In the genomic region with DNA sequence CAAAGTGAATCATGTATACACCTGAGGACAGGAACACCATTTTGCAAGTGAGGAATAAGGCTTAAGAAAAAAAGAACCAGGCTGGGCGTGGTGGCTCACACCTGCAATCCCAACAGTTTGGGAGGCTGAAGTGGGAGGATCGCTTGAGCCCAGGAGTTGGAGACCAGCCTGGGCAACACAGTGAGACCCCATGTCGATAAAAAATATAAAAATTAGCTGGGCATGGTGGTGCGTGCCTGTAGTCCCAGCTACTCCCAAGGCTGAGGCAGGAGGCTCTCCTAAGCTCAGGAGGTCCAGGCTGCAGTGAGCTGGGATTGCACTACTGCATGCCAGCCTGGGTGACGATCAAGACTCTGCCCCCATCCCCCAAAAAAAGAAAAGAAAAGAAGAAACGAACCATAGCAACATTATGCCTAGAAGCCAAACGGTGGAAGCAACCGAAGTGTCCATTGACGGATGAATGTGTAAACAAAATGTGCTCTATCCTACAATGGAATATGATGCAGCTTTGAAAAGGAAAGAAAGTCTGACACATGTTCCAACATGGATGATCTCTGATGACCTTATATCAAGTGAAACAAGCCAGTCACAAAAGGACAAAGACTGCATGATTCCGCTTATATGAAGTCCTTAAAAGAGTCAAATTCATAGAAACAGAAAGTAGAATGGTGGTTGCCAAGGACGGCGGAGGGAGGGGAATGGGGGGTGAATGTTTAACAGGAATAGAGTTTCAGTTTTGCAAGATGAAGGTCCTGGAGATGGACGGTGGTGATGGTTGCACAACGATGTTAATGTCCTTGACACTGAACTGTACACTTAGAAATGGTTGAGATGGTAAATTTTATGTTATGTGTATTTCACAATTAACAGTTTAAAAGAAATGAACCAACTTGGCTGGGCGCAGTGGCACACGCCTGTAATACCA, we compare ENCODE assay signal across 1 cellular context.
TF ChIP-seq lines count a peak whose summit lies in the region.

No MANE protein-coding gene starts in this region.

TF ChIP-seq in HepG2, 621 proteins besides CTCF, POLR2A, EP300 and RAD21 (continued from another document and continues in another):
- TF ChIP-seq, protein P1, sequence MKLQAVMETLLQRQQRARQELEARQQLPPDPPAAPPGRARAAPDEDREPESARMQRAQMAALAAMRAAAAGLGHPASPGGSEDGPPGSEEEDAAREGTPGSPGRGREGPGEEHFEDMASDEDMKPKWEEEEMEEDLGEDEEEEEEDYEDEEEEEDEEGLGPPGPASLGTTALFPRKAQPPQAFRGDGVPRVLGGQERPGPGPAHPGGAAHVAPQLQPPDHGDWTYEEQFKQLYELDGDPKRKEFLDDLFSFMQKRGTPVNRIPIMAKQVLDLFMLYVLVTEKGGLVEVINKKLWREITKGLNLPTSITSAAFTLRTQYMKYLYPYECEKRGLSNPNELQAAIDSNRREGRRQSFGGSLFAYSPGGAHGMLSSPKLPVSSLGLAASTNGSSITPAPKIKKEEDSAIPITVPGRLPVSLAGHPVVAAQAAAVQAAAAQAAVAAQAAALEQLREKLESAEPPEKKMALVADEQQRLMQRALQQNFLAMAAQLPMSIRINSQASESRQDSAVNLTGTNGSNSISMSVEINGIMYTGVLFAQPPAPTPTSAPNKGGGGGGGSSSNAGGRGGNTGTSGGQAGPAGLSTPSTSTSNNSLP (IDR thresholded peaks at IDR 0.05; ENCODE audit: low read depth, low read length), result peak; percentile 80
- TF ChIP-seq GFI1 (CRISPR knock-in tag; IDR thresholded peaks at IDR 0.05; ENCODE audit: borderline replicate concordance), result 0 out of 2 replicates have a peak, but pooled peaks have one; percentile 29
- TF ChIP-seq SUZ12 (IDR thresholded peaks at IDR 0.05; ENCODE audit: low read depth, low read length), result no peak
- peak; percentile 33; the same call in 1 of the 2 replicates for TF ChIP-seq FOXK1 (CRISPR knock-in tag; IDR thresholded peaks at IDR 0.05; ENCODE audit: borderline replicate concordance, low read depth)
- TF ChIP-seq GATAD2A (CRISPR knock-in tag; IDR thresholded peaks at IDR 0.05), result peak; percentile 93
- no peak for TF ChIP-seq KLF9 (CRISPR knock-in tag; IDR thresholded peaks at IDR 0.05; ENCODE audit: low read depth)
- TF ChIP-seq, protein P2, sequence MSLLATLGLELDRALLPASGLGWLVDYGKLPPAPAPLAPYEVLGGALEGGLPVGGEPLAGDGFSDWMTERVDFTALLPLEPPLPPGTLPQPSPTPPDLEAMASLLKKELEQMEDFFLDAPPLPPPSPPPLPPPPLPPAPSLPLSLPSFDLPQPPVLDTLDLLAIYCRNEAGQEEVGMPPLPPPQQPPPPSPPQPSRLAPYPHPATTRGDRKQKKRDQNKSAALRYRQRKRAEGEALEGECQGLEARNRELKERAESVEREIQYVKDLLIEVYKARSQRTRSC (CRISPR knock-in tag; IDR thresholded peaks at IDR 0.05; ENCODE audit: low read depth), result no peak
- TF ChIP-seq PPARG (CRISPR knock-in tag; conservative IDR thresholded peaks at IDR 0.05), result peak; percentile 84
- TF ChIP-seq ZNF773 (CRISPR knock-in tag; IDR thresholded peaks at IDR 0.05; ENCODE audit: borderline replicate concordance), result no peak
- TF ChIP-seq ZBTB8A (CRISPR knock-in tag; IDR thresholded peaks at IDR 0.05; ENCODE audit: borderline replicate concordance, low read depth), result no peak
- no peak for TF ChIP-seq ZNF234 (CRISPR knock-in tag; conservative IDR thresholded peaks at IDR 0.05)
- TF ChIP-seq KDM2A (CRISPR knock-in tag; IDR thresholded peaks at IDR 0.05; ENCODE audit: borderline replicate concordance, low read depth), result 0 out of 2 replicates have a peak, but pooled peaks have one; percentile 26
- TF ChIP-seq SSRP1 (CRISPR knock-in tag; IDR thresholded peaks at IDR 0.05), result no peak
- no peak for TF ChIP-seq RBAK (CRISPR knock-in tag; IDR thresholded peaks at IDR 0.05)
- peak; percentile 75; the same call in 1 of the 2 replicates for TF ChIP-seq RCOR2 (CRISPR knock-in tag; IDR thresholded peaks at IDR 0.05)
- no peak for TF ChIP-seq SMAD9 (CRISPR knock-in tag; IDR thresholded peaks at IDR 0.05)
- TF ChIP-seq, protein P3, sequence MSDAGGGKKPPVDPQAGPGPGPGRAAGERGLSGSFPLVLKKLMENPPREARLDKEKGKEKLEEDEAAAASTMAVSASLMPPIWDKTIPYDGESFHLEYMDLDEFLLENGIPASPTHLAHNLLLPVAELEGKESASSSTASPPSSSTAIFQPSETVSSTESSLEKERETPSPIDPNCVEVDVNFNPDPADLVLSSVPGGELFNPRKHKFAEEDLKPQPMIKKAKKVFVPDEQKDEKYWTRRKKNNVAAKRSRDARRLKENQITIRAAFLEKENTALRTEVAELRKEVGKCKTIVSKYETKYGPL (CRISPR knock-in tag; IDR thresholded peaks at IDR 0.05), result no peak; the same call in 1 of the 2 replicates
- TF ChIP-seq HMGA1 (CRISPR knock-in tag; conservative IDR thresholded peaks at IDR 0.05), result no peak
- TF ChIP-seq CENPT (CRISPR knock-in tag; IDR thresholded peaks at IDR 0.05; ENCODE audit: low read depth), result no peak
- TF ChIP-seq KAT8 (CRISPR knock-in tag; IDR thresholded peaks at IDR 0.05), result peak; percentile 80
- peak; percentile 63; the same call in 1 of the 2 replicates for TF ChIP-seq KLF6 (CRISPR knock-in tag; IDR thresholded peaks at IDR 0.05)
- TF ChIP-seq, protein P4, sequence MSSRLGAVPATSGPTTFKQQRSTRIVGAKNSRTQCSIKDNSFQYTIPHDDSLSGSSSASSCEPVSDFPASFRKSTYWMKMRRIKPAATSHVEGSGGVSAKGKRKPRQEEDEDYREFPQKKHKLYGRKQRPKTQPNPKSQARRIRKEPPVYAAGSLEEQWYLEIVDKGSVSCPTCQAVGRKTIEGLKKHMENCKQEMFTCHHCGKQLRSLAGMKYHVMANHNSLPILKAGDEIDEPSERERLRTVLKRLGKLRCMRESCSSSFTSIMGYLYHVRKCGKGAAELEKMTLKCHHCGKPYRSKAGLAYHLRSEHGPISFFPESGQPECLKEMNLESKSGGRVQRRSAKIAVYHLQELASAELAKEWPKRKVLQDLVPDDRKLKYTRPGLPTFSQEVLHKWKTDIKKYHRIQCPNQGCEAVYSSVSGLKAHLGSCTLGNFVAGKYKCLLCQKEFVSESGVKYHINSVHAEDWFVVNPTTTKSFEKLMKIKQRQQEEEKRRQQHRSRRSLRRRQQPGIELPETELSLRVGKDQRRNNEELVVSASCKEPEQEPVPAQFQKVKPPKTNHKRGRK (CRISPR knock-in tag; IDR thresholded peaks at IDR 0.05), result no peak
- peak; percentile 61 for TF ChIP-seq FOSL2 (CRISPR knock-in tag; IDR thresholded peaks at IDR 0.05)
- TF ChIP-seq, protein P5, sequence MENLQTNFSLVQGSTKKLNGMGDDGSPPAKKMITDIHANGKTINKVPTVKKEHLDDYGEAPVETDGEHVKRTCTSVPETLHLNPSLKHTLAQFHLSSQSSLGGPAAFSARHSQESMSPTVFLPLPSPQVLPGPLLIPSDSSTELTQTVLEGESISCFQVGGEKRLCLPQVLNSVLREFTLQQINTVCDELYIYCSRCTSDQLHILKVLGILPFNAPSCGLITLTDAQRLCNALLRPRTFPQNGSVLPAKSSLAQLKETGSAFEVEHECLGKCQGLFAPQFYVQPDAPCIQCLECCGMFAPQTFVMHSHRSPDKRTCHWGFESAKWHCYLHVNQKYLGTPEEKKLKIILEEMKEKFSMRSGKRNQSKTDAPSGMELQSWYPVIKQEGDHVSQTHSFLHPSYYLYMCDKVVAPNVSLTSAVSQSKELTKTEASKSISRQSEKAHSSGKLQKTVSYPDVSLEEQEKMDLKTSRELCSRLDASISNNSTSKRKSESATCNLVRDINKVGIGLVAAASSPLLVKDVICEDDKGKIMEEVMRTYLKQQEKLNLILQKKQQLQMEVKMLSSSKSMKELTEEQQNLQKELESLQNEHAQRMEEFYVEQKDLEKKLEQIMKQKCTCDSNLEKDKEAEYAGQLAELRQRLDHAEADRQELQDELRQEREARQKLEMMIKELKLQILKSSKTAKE (CRISPR knock-in tag; IDR thresholded peaks at IDR 0.05; ENCODE audit: borderline replicate concordance), result peak; percentile 81; the same call in 1 of the 2 replicates
- TF ChIP-seq TGIF2 (CRISPR knock-in tag; IDR thresholded peaks at IDR 0.05), result no peak
- TF ChIP-seq YY1 (IDR thresholded peaks at IDR 0.05; ENCODE audit: insufficient read depth, insufficient replicate concordance, low read depth, low read length), result no peak
- TF ChIP-seq DPF2 (CRISPR knock-in tag; IDR thresholded peaks at IDR 0.05; ENCODE audit: borderline replicate concordance, low read depth), result peak; percentile 84
- TF ChIP-seq HDAC2 (CRISPR knock-in tag; IDR thresholded peaks at IDR 0.05), result peak; percentile 86
- TF ChIP-seq ATRX (CRISPR knock-in tag; IDR thresholded peaks at IDR 0.05; ENCODE audit: borderline replicate concordance), result no peak
- TF ChIP-seq, protein P6, sequence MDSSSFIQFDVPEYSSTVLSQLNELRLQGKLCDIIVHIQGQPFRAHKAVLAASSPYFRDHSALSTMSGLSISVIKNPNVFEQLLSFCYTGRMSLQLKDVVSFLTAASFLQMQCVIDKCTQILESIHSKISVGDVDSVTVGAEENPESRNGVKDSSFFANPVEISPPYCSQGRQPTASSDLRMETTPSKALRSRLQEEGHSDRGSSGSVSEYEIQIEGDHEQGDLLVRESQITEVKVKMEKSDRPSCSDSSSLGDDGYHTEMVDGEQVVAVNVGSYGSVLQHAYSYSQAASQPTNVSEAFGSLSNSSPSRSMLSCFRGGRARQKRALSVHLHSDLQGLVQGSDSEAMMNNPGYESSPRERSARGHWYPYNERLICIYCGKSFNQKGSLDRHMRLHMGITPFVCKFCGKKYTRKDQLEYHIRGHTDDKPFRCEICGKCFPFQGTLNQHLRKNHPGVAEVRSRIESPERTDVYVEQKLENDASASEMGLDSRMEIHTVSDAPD (CRISPR knock-in tag; IDR thresholded peaks at IDR 0.05), result peak; percentile 59; the same call in 1 of the 2 replicates
- TF ChIP-seq, protein P7, sequence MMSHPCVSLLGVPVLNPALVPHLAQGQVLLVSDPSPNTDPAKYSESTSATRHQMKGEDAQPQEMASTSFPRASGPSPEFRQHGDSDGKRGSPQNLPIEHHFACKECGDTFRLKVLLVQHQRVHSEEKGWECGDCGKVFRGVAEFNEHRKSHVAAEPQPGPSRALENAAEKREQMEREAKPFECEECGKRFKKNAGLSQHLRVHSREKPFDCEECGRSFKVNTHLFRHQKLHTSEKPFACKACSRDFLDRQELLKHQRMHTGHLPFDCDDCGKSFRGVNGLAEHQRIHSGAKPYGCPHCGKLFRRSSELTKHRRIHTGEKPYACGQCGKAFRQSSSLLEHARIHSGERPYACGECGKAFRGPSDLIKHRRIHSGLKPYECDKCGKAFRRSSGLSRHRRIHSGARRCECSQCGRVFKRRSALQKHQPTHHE (CRISPR knock-in tag; IDR thresholded peaks at IDR 0.05; ENCODE audit: borderline replicate concordance), result peak; percentile 39; the same call in 1 of the 2 replicates
- peak; percentile 31; the same call in 1 of the 2 replicates for TF ChIP-seq ZNF761 (CRISPR knock-in tag; conservative IDR thresholded peaks at IDR 0.05)
- TF ChIP-seq ZNF33A (CRISPR knock-in tag; IDR thresholded peaks at IDR 0.05; ENCODE audit: borderline replicate concordance), result no peak
- TF ChIP-seq, protein P8, sequence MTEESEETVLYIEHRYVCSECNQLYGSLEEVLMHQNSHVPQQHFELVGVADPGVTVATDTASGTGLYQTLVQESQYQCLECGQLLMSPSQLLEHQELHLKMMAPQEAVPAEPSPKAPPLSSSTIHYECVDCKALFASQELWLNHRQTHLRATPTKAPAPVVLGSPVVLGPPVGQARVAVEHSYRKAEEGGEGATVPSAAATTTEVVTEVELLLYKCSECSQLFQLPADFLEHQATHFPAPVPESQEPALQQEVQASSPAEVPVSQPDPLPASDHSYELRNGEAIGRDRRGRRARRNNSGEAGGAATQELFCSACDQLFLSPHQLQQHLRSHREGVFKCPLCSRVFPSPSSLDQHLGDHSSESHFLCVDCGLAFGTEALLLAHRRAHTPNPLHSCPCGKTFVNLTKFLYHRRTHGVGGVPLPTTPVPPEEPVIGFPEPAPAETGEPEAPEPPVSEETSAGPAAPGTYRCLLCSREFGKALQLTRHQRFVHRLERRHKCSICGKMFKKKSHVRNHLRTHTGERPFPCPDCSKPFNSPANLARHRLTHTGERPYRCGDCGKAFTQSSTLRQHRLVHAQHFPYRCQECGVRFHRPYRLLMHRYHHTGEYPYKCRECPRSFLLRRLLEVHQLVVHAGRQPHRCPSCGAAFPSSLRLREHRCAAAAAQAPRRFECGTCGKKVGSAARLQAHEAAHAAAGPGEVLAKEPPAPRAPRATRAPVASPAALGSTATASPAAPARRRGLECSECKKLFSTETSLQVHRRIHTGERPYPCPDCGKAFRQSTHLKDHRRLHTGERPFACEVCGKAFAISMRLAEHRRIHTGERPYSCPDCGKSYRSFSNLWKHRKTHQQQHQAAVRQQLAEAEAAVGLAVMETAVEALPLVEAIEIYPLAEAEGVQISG (CRISPR knock-in tag; IDR thresholded peaks at IDR 0.05), result peak; percentile 26; the same call in 1 of the 2 replicates
- peak; percentile 91 for TF ChIP-seq NCOR1 (IDR thresholded peaks at IDR 0.05; ENCODE audit: borderline replicate concordance, low read length)
- TF ChIP-seq, protein P9, sequence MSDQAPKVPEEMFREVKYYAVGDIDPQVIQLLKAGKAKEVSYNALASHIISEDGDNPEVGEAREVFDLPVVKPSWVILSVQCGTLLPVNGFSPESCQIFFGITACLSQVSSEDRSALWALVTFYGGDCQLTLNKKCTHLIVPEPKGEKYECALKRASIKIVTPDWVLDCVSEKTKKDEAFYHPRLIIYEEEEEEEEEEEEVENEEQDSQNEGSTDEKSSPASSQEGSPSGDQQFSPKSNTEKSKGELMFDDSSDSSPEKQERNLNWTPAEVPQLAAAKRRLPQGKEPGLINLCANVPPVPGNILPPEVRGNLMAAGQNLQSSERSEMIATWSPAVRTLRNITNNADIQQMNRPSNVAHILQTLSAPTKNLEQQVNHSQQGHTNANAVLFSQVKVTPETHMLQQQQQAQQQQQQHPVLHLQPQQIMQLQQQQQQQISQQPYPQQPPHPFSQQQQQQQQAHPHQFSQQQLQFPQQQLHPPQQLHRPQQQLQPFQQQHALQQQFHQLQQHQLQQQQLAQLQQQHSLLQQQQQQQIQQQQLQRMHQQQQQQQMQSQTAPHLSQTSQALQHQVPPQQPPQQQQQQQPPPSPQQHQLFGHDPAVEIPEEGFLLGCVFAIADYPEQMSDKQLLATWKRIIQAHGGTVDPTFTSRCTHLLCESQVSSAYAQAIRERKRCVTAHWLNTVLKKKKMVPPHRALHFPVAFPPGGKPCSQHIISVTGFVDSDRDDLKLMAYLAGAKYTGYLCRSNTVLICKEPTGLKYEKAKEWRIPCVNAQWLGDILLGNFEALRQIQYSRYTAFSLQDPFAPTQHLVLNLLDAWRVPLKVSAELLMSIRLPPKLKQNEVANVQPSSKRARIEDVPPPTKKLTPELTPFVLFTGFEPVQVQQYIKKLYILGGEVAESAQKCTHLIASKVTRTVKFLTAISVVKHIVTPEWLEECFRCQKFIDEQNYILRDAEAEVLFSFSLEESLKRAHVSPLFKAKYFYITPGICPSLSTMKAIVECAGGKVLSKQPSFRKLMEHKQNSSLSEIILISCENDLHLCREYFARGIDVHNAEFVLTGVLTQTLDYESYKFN (CRISPR knock-in tag; conservative IDR thresholded peaks at IDR 0.05), result peak; percentile 87
- peak; percentile 36; the same call in 1 of the 2 replicates for TF ChIP-seq FOXJ3 (CRISPR knock-in tag; IDR thresholded peaks at IDR 0.05; ENCODE audit: borderline replicate concordance)
- 0 out of 2 replicates have a peak, but pooled peaks have one; percentile 70 for TF ChIP-seq REL (CRISPR knock-in tag; conservative IDR thresholded peaks at IDR 0.05)
